17 cellular contexts compared by ENCODE assay signal in the genomic region with DNA sequence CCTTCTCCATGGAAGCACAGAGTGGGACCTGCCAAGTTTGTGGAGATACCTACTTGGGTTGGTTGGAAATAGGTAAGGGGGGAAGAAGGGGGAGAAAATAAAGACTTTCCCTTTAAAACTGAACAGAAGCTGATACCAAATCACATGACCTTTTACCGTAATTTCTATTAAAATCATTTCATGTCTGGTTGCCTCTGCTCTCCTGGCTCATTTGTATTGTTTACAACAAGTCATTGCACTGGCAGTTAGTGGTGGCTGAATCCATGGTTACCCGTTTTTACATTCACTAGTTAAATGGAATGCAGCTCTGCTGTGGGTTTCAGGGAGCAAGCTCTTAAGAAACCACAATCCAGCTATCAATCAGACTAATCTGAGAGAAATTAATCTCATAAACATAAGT.
A peak's percentile ranks its signal among the peaks of the same experiment; 100 is the strongest.
DNase-seq lines count a peak whose midpoint lies in the region; FAIRE-seq and TF ChIP-seq lines count a peak whose summit lies in the region.
"Had no signal": no experiment of that assay in that cellular context is flagged by ENCODE, and none has a peak within 500 bp of the region (broad histone marks: within the 10 kb centered on the region; RNA-seq: fewer than 3 reads in every experiment).

No MANE protein-coding gene starts in this region.

- H3K9me3 ChIP-seq in stomach, result no peaks in the 10 kb centered on the region

- no peaks in the 10 kb centered on the region for H3K36me3 ChIP-seq in stomach

- no peaks in the 10 kb centered on the region for H3K27me3 ChIP-seq in stomach

- in situ Hi-C loops in astrocyte of the cerebellum (cut with HindIII; ENCODE audit: low sequenced_read_pairs), result no loop called here

- TF ChIP-seq EP300 in stomach (IDR thresholded peaks at IDR 0.05), result no peak

- peaks cover 0 to 38% (median 20%) of the 10 kb centered on the region in 4 donors for H3K4me1 ChIP-seq in stomach

- TF ChIP-seq CTCF in astrocyte of the cerebellum (IDR thresholded peaks at IDR 0.05; ENCODE audit: low read depth, low read length, missing control alignments), result no peak
- TF ChIP-seq CTCF in stomach (IDR thresholded peaks at IDR 0.05), result no peak
- TF ChIP-seq CTCF in GM20000 (IDR thresholded peaks at IDR 0.05; ENCODE audit: extremely low read depth, missing control alignments), result no peak

- DNase-seq in NCI-H2196 treated with DMSO at 0.1 percent for 48 hours (lab: John Stamatoyannopoulos, UW; ENCODE audit: unreplicated experiment) (peak; percentile 22), NCI-H2196 (lab: John Stamatoyannopoulos, UW; ENCODE audit: unreplicated experiment) (no peak), astrocyte of the cerebellum (ENCODE audit: low read depth) (peak; percentile 60), stomach (no peak), MV-4-11 (lab: John Stamatoyannopoulos, UW) (no peak), HK-2 (ENCODE audit: unreplicated experiment) (no peak), GM20000 (ENCODE audit: low spot score) (no peak)
- DNase-seq: activated CD4-positive, CD25-positive, alpha-beta regulatory T cell treated with anti-CD3 and anti-CD28 coated beads, Interleukin-2, amount 50 U/mL, for 72 hours; activated T-cell treated with anti-CD3 and anti-CD28 coated beads, Interleukin-2, amount 50 U/mL, for 72 hours; aorta; DMS79; Kasumi-1; NCI-H510A; stimulated activated CD4-positive, alpha-beta T cell treated with anti-CD3 and anti-CD28 coated beads, Interleukin-12 subunit alpha, Interleukin-12 subunit beta, amount 100 ng/mL, for 4 hours had no signal

- intact Hi-C loops in stomach (cut with DNase I; ENCODE audit: low total_unique reads), result no loop called here

- H3K4me3 ChIP-seq in astrocyte of the cerebellum (ENCODE audit: low read depth, low read length) (peak overlapping the region; percentile 7), stomach (peak overlapping the region; percentile 2 to 29 (median 16))
- H3K4me3 ChIP-seq: SK-N-MC had no signal

- peak overlapping the region in 2 of 5 donors; percentile 44 to 55 for H3K27ac ChIP-seq in stomach
- H3K27ac ChIP-seq: SK-N-MC had no signal

- TF ChIP-seq POLR2A in stomach (IDR thresholded peaks at IDR 0.05), result no peak

- 8 to 21% (median 16%) methylated on average over 2 of the region's 2 CpGs for WGBS in stomach, 5 donors

- FAIRE-seq in islet of Langerhans (lab: Jason Lieb, UNC), result peak; percentile 95
- FAIRE-seq: urothelium cell line had no signal

Comparison
In these comparisons a context has a peak if more than half of its experiments do, and no peak if none do; other contexts are left out.
1. DNase-seq: peak in NCI-H2196 treated with DMSO at 0.1 percent for 48 hours (single experiment) and astrocyte of the cerebellum (single experiment); none in NCI-H2196 (single experiment), stomach (single experiment), MV-4-11 (single experiment), HK-2 (single experiment) and GM20000 (single experiment).